27 cellular contexts compared by ENCODE assay signal in genomic region chr1:43292679-43293078, GRCh38. TPM values are rescaled to one million over a fixed set of nuclear protein-coding genes. Genes with fewer than 3 reads are reported as not detected.
"Had no signal": no experiment of that assay in that cellular context is flagged by ENCODE, and none has a peak within 500 bp of the region (broad histone marks: within the 10 kb centered on the region; RNA-seq: fewer than 3 reads in every experiment).

No MANE protein-coding gene starts in this region.

- ATAC-seq: activated T-cell treated with anti-CD3 and anti-CD28 coated beads, Interleukin-2, amount 50 U/mL, for 72 hours; body of pancreas; heart left ventricle; pancreas; psoas muscle had no signal

- H3K36me3 Mint-ChIP-seq: activated CD4-positive, alpha-beta memory T cell treated with anti-CD3 and anti-CD28 coated beads for 36 hours; activated naive CD4-positive, alpha-beta T cell treated with anti-CD3 and anti-CD28 coated beads, Interleukin-2, amount 10 ng/mL, durations not matched to agents 7 days and 5 days; memory B cell had no signal

- H3K27ac ChIP-seq: body of pancreas, cardiac muscle cell, pancreas, psoas muscle, testis had no signal

- DNase-seq: activated CD4-positive, alpha-beta memory T cell treated with anti-CD3 and anti-CD28 coated beads for 36 hours; activated CD4-positive, alpha-beta T cell treated with anti-CD3 and anti-CD28 coated beads for 48 hours; activated effector memory CD4-positive, alpha-beta T cell treated with anti-CD3 and anti-CD28 coated beads, Interleukin-2, amount 50 U/mL, for 16 hours; activated naive CD4-positive, alpha-beta T cell treated with anti-CD3 and anti-CD28 coated beads, Interleukin-2, amount 10 ng/mL, durations not matched to agents 7 days and 5 days; activated T-cell treated with anti-CD3 and anti-CD28 coated beads, Interleukin-2, amount 50 U/mL, for 72 hours; anterior cingulate cortex; body of pancreas; effector CD8-positive, alpha-beta T cell; heart left ventricle; islet precursor cell; left colon; psoas muscle; stimulated activated CD4-positive, alpha-beta T cell treated with anti-CD3 and anti-CD28 coated beads, Interleukin-4, amount 100 ng/mL, for 4 hours; T-helper 2 cell; testis; upper lobe of left lung had no signal

- H3K4me3 ChIP-seq: body of pancreas, cardiac muscle cell, heart left ventricle, pancreas, psoas muscle, right atrium auricular region, testis, upper lobe of left lung had no signal

- H3K9me3 Mint-ChIP-seq: activated CD4-positive, alpha-beta memory T cell treated with anti-CD3 and anti-CD28 coated beads for 36 hours; activated naive CD4-positive, alpha-beta T cell treated with anti-CD3 and anti-CD28 coated beads, Interleukin-2, amount 10 ng/mL, durations not matched to agents 7 days and 5 days; activated T-cell treated with anti-CD3 and anti-CD28 coated beads, Interleukin-2, amount 50 U/mL, for 72 hours; dendritic cell treated with granulocyte-macrophage colony-stimulating factor and Interleukin-4, amounts not matched to agents 40 ng/mL and 50 ng/mL, for 4 days; memory B cell; nephron; stimulated activated naive CD8-positive, alpha-beta T cell treated with anti-CD3 and anti-CD28 coated beads, Interleukin-15, Interleukin-2, amounts not matched to agents 100 ng/mL and 50 ng/mL, for 24 hours had no signal

- H3K4me3 Mint-ChIP-seq: activated CD4-positive, alpha-beta memory T cell treated with anti-CD3 and anti-CD28 coated beads for 36 hours; activated naive CD4-positive, alpha-beta T cell treated with anti-CD3 and anti-CD28 coated beads, Interleukin-2, amount 10 ng/mL, durations not matched to agents 7 days and 5 days; activated T-cell treated with anti-CD3 and anti-CD28 coated beads, Interleukin-2, amount 50 U/mL, for 72 hours; dendritic cell treated with granulocyte-macrophage colony-stimulating factor and Interleukin-4, amounts not matched to agents 40 ng/mL and 50 ng/mL, for 4 days; memory B cell; nephron; stimulated activated naive CD8-positive, alpha-beta T cell treated with anti-CD3 and anti-CD28 coated beads, Interleukin-15, Interleukin-2, amounts not matched to agents 100 ng/mL and 50 ng/mL, for 24 hours had no signal

- H3K36me3 ChIP-seq: cardiac muscle cell, heart left ventricle, pancreas, right atrium auricular region, upper lobe of left lung had no signal

- H3K9me3 ChIP-seq: body of pancreas, heart left ventricle, pancreas, psoas muscle, right atrium auricular region, testis, upper lobe of left lung had no signal

- H3K27me3 Mint-ChIP-seq: activated CD4-positive, alpha-beta memory T cell treated with anti-CD3 and anti-CD28 coated beads for 36 hours; activated naive CD4-positive, alpha-beta T cell treated with anti-CD3 and anti-CD28 coated beads, Interleukin-2, amount 10 ng/mL, durations not matched to agents 7 days and 5 days; memory B cell; stimulated activated naive CD8-positive, alpha-beta T cell treated with anti-CD3 and anti-CD28 coated beads, Interleukin-15, Interleukin-2, amounts not matched to agents 100 ng/mL and 50 ng/mL, for 24 hours had no signal

- H3K27ac Mint-ChIP-seq: activated CD4-positive, alpha-beta memory T cell treated with anti-CD3 and anti-CD28 coated beads for 36 hours; activated naive CD4-positive, alpha-beta T cell treated with anti-CD3 and anti-CD28 coated beads, Interleukin-2, amount 10 ng/mL, durations not matched to agents 7 days and 5 days; activated T-cell treated with anti-CD3 and anti-CD28 coated beads, Interleukin-2, amount 50 U/mL, for 72 hours; dendritic cell treated with granulocyte-macrophage colony-stimulating factor and Interleukin-4, amounts not matched to agents 40 ng/mL and 50 ng/mL, for 4 days; memory B cell; stimulated activated naive CD8-positive, alpha-beta T cell treated with anti-CD3 and anti-CD28 coated beads, Interleukin-15, Interleukin-2, amounts not matched to agents 100 ng/mL and 50 ng/mL, for 24 hours had no signal

- H3K27me3 ChIP-seq: body of pancreas, cardiac muscle cell, heart left ventricle, pancreas, right atrium auricular region, testis, upper lobe of left lung had no signal

RNA-seq across cellular contexts. Expression of gene C1orf210, which starts 7.3 kb away (rescaled TPM):
- total RNA-seq: activated CD4-positive, alpha-beta memory T cell treated with anti-CD3 and anti-CD28 coated beads for 36 hours; chondrocyte; frontal cortex; heart left ventricle; mononuclear cell; myocyte; psoas muscle; right atrium auricular region had no signal
- polyA plus RNA-seq: cardiac muscle cell, heart left ventricle had no signal

RNA-seq across cellular contexts. Expression of gene TIE1, which starts 8.1 kb away (rescaled TPM):
- total RNA-seq: activated CD4-positive, alpha-beta memory T cell treated with anti-CD3 and anti-CD28 coated beads for 36 hours; chondrocyte had no signal
- polyA plus RNA-seq: cardiac muscle cell had no signal

RNA-seq across cellular contexts. Expression of gene TMEM125, which starts 22.9 kb away (rescaled TPM):
- total RNA-seq: activated T-cell treated with anti-CD3 and anti-CD28 coated beads, Interleukin-2, amount 50 U/mL, for 72 hours; chondrocyte; myocyte; psoas muscle had no signal
- polyA plus RNA-seq: psoas muscle had no signal

RNA-seq across cellular contexts. Expression of gene MPL, which starts 44.9 kb away (rescaled TPM):
- total RNA-seq: activated CD4-positive, alpha-beta memory T cell treated with anti-CD3 and anti-CD28 coated beads for 36 hours; activated T-cell treated with anti-CD3 and anti-CD28 coated beads, Interleukin-2, amount 50 U/mL, for 72 hours; body of pancreas; cardiac muscle cell; chondrocyte; frontal cortex had no signal
- polyA plus RNA-seq: cardiac muscle cell had no signal
